ENCODE assay signal across 1 cellular context in genomic region chr3:53845881-53846133, GRCh38.
TF ChIP-seq lines count a peak whose summit lies in the region.

No MANE protein-coding gene starts in this region.

TF ChIP-seq in SK-N-SH treated with all-trans-retinoic acid at 6 μM for 48 hours, 23 proteins besides CTCF, POLR2A, EP300 and RAD21 (continued from another document):
- no peak for TF ChIP-seq BACH2 (CRISPR knock-in tag; IDR thresholded peaks at IDR 0.05; ENCODE audit: borderline replicate concordance)
- TF ChIP-seq ZFP3 (CRISPR knock-in tag; IDR thresholded peaks at IDR 0.05), result no peak
- TF ChIP-seq ZNF565 (CRISPR knock-in tag; conservative IDR thresholded peaks at IDR 0.05; ENCODE audit: low read depth), result no peak
